Comparison of ENCODE assay signal across 10 cellular contexts in genomic region chr7:75945297-75946168, GRCh38. TPM values are rescaled to one million over a fixed set of nuclear protein-coding genes. Genes with fewer than 3 reads are reported as not detected.
A peak's percentile ranks its signal among the peaks of the same experiment; 100 is the strongest.
DNase-seq lines count a peak whose midpoint lies in the region; ATAC-seq and TF ChIP-seq lines count a peak whose summit lies in the region.
"Had no signal": no experiment of that assay in that cellular context is flagged by ENCODE, and none has a peak within 500 bp of the region (broad histone marks: within the 10 kb centered on the region; RNA-seq: fewer than 3 reads in every experiment).

No MANE protein-coding gene starts in this region.

- peaks cover 2% of the 10 kb centered on the region for H3K79me1 ChIP-seq in trophoblast cell (ENCODE audit: low read length)

- H3K27ac ChIP-seq in esophagus squamous epithelium: peak overlapping the region; percentile 81 to 90 (median 86)
- no peak overlapping the region for H3K27ac ChIP-seq in trophoblast cell (ENCODE audit: low read depth, low read length)
- H3K27ac ChIP-seq: SJSA1 had no signal

- no peak overlapping the region for H4K8ac ChIP-seq in trophoblast cell (ENCODE audit: low read depth, low read length)

- H3K9me3 Mint-ChIP-seq in natural killer cell treated with Interleukin-12 subunit alpha and Interleukin-12 subunit beta and Interleukin-15 and Interleukin-18, amount 100 ng/mL, for 72 hours: no peaks in the 10 kb centered on the region

- no peak for TF ChIP-seq POLR2A in esophagus squamous epithelium (IDR thresholded peaks at IDR 0.05)

- no peak overlapping the region for H3K23ac ChIP-seq in trophoblast cell (ENCODE audit: low read length)

- no peak overlapping the region for H3K9ac ChIP-seq in trophoblast cell (ENCODE audit: low read length)

- 55 to 74% methylated on average over 8 of the region's 8 CpGs for WGBS in esophagus squamous epithelium, 2 donors
- no CpG with 5 or more reads among the region's 8 CpGs for WGBS in trophoblast cell (ENCODE audit: extremely low coverage, insufficient coverage, insufficient read length)

- no peak overlapping the region for H4K12ac ChIP-seq in trophoblast cell (ENCODE audit: low read depth, low read length)

- H3K36me3 ChIP-seq in esophagus squamous epithelium (peaks cover 0 to 24% (median 6%) of the 10 kb centered on the region in 3 donors), trophoblast cell (ENCODE audit: control insufficient read depth in 1 of 2, insufficient read depth in 2 of 2, low read length in 2 of 2) (peaks cover 2 to 8% of the 10 kb centered on the region in 2 experiments)

- H2BK12ac ChIP-seq in trophoblast cell (ENCODE audit: low read length): no peak overlapping the region

- H3K27me3 ChIP-seq in esophagus squamous epithelium (no peaks in the 10 kb centered on the region), trophoblast cell (ENCODE audit: insufficient read depth, low read length) (no peaks in the 10 kb centered on the region)
- H3K27me3 ChIP-seq: SJSA1 had no signal

- DNase-seq in GF-D8 (lab: John Stamatoyannopoulos, UW) (peak; percentile 74), NOMO-1 (lab: John Stamatoyannopoulos, UW; ENCODE audit: unreplicated experiment in 2 of 2) (peak; percentile 93 to 99), esophagus squamous epithelium (lab: John Stamatoyannopoulos, UW) (no peak), DMS153 treated with DMSO at 0.1 percent for 48 hours (lab: John Stamatoyannopoulos, UW; ENCODE audit: unreplicated experiment) (no peak), trophoblast cell (no peak), retina (no peak)
- no peak for DNase-seq in natural killer cell treated with Interleukin-12 subunit alpha and Interleukin-12 subunit beta and Interleukin-15 and Interleukin-18, amount 100 ng/mL, for 72 hours (ENCODE audit: low spot score)

- H2BK5ac ChIP-seq in trophoblast cell (ENCODE audit: low read depth, low read length, poor library complexity): no peak overlapping the region

- no peaks in the 10 kb centered on the region for H3K27me3 Mint-ChIP-seq in natural killer cell treated with Interleukin-12 subunit alpha and Interleukin-12 subunit beta and Interleukin-15 and Interleukin-18, amount 100 ng/mL, for 72 hours
- H3K27me3 Mint-ChIP-seq: activated naive CD8-positive, alpha-beta T cell had no signal

- no peak overlapping the region for H2AFZ ChIP-seq in trophoblast cell (ENCODE audit: insufficient read depth, low read length, poor library complexity)

- H3K36me3 Mint-ChIP-seq in natural killer cell treated with Interleukin-12 subunit alpha and Interleukin-12 subunit beta and Interleukin-15 and Interleukin-18, amount 100 ng/mL, for 72 hours: no peaks in the 10 kb centered on the region

- TF ChIP-seq CTCF in esophagus squamous epithelium (IDR thresholded peaks at IDR 0.05): no peak

- no peak overlapping the region for H3K4me2 ChIP-seq in trophoblast cell (ENCODE audit: low read length)

- peak overlapping the region; percentile 26 for H3K4me3 Mint-ChIP-seq in natural killer cell treated with Interleukin-12 subunit alpha and Interleukin-12 subunit beta and Interleukin-15 and Interleukin-18, amount 100 ng/mL, for 72 hours
- H3K4me3 Mint-ChIP-seq: activated naive CD8-positive, alpha-beta T cell had no signal

- no peaks in the 10 kb centered on the region for H3K9me3 ChIP-seq in esophagus squamous epithelium
- H3K9me3 ChIP-seq in trophoblast cell (ENCODE audit: insufficient read depth, low read depth, low read length): peaks cover 2% of the 10 kb centered on the region
- H3K9me3 ChIP-seq: SJSA1 had no signal

- H4K91ac ChIP-seq in trophoblast cell (ENCODE audit: low read depth, low read length): no peak overlapping the region

- no peak overlapping the region for H3K18ac ChIP-seq in trophoblast cell (ENCODE audit: low read length)

- H3K4me1 Mint-ChIP-seq in natural killer cell treated with Interleukin-12 subunit alpha and Interleukin-12 subunit beta and Interleukin-15 and Interleukin-18, amount 100 ng/mL, for 72 hours (ENCODE audit: low read depth in 2 of 2): peaks cover 37 to 38% of the 10 kb centered on the region in 2 donors

- H3K4me3 ChIP-seq in esophagus squamous epithelium (no peak overlapping the region), trophoblast cell (ENCODE audit: low read depth, low read length) (no peak overlapping the region)
- H3K4me3 ChIP-seq: SJSA1 had no signal

- no peak overlapping the region for H2BK120ac ChIP-seq in trophoblast cell (ENCODE audit: insufficient read depth, low read length, poor library complexity)

- H3K27ac Mint-ChIP-seq in natural killer cell treated with Interleukin-12 subunit alpha and Interleukin-12 subunit beta and Interleukin-15 and Interleukin-18, amount 100 ng/mL, for 72 hours: peak overlapping the region; percentile 55 to 67
- H3K27ac Mint-ChIP-seq: activated naive CD8-positive, alpha-beta T cell had no signal

- peak; percentile 72 to 85 for ATAC-seq in natural killer cell treated with Interleukin-12 subunit alpha and Interleukin-12 subunit beta and Interleukin-15 and Interleukin-18, amount 100 ng/mL, for 72 hours
- ATAC-seq in HG03378 (IDR thresholded peaks at IDR 0.05; ENCODE audit: unreplicated experiment): no peak

- H2AK5ac ChIP-seq in trophoblast cell (ENCODE audit: low read length): no peak overlapping the region

- H3K79me2 ChIP-seq in trophoblast cell (ENCODE audit: control insufficient read depth, insufficient read depth, low read length, poor library complexity): no peaks in the 10 kb centered on the region

- peaks cover 17 to 69% (median 22%) of the 10 kb centered on the region in 3 donors for H3K4me1 ChIP-seq in esophagus squamous epithelium
- peaks cover 5 to 6% of the 10 kb centered on the region in 2 experiments for H3K4me1 ChIP-seq in trophoblast cell (ENCODE audit: control insufficient read depth in 1 of 2, insufficient read depth in 2 of 2, low read length in 2 of 2)

- no peak overlapping the region for H3K4ac ChIP-seq in trophoblast cell (ENCODE audit: low read depth, low read length)

- no peak overlapping the region for H3K14ac ChIP-seq in trophoblast cell (ENCODE audit: low read length)

- intact Hi-C loops in esophagus squamous epithelium (cut with DNase I): no loop called here

RNA-seq across cellular contexts. Expression of gene POR, which starts 30.6 kb away (rescaled TPM):
- 100 to 1,000 TPM in 1 of 4 donors, 10 to 100 TPM in 3; 71.0 to 116 (median 81.6) TPM for total RNA-seq in esophagus squamous epithelium
- total RNA-seq in natural killer cell treated with Interleukin-12 subunit alpha and Interleukin-12 subunit beta and Interleukin-15 and Interleukin-18, amount 100 ng/mL, for 72 hours: 100 to 1,000 TPM; 112 to 164 TPM
- polyA plus RNA-seq in trophoblast cell (2013): 59.4 and 65.9 TPM in 2 replicates

RNA-seq across cellular contexts. Expression of gene TMEM120A, which starts 48.9 kb away (rescaled TPM):
- total RNA-seq in esophagus squamous epithelium: 10 to 100 TPM; 14.4 to 53.9 (median 20.1) TPM
- total RNA-seq in natural killer cell treated with Interleukin-12 subunit alpha and Interleukin-12 subunit beta and Interleukin-15 and Interleukin-18, amount 100 ng/mL, for 72 hours: 100 to 1,000 TPM in 1 of 2 donors, 10 to 100 TPM in 1; 93.9 to 218 TPM
- 25.3 and 26.7 TPM in 2 replicates for polyA plus RNA-seq in trophoblast cell (2013)

Comparison
In these comparisons a context has a peak if more than half of its experiments do, and no peak if none do; other contexts are left out.
1. DNase-seq: peak in GF-D8 (single experiment) and NOMO-1 (2 of 2); none in esophagus squamous epithelium (single experiment), natural killer cell treated with Interleukin-12 subunit alpha and Interleukin-12 subunit beta and Interleukin-15 and Interleukin-18, amount 100 ng/mL, for 72 hours (single experiment), DMS153 treated with DMSO at 0.1 percent for 48 hours (single experiment), trophoblast cell (0 of 2) and retina (single experiment).